11 cellular contexts compared by ENCODE assay signal in the genomic region with DNA sequence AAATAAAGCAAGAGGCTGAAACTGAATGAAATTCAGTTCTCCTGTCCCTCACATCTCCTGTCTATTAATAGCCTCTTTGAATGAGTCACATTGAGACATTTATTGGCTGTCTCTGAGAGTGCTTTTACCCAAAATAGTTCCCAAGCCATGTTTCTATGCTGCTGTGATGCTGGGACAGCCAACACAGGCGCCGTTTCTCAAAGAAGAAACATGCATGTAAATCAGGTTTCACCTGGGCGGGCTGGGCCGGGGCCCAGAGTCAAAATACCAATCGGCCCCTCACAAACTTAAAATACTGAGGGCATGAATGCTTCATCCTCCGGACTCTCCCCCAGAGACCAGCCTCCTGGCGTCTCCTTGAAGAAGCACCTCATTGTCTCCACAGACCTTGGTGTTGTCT.
DNase-seq lines count a peak whose midpoint lies in the region; ATAC-seq and TF ChIP-seq lines count a peak whose summit lies in the region.
"Had no signal": no experiment of that assay in that cellular context is flagged by ENCODE, and none has a peak within 500 bp of the region (broad histone marks: within the 10 kb centered on the region; RNA-seq: fewer than 3 reads in every experiment).

No MANE protein-coding gene starts in this region.

- intact Hi-C loops in upper lobe of right lung (cut with DNase I): no loop called here

- peaks cover 0 to 4% (median 0%) of the 10 kb centered on the region in 5 donors for H3K9me3 Mint-ChIP-seq in CD8-positive, alpha-beta memory T cell
- H3K9me3 Mint-ChIP-seq: dendritic cell treated with granulocyte-macrophage colony-stimulating factor and Interleukin-4, amounts not matched to agents 40 ng/mL and 50 ng/mL, for 4 days had no signal

- H3K4me3 Mint-ChIP-seq in CD8-positive, alpha-beta memory T cell: no peak overlapping the region
- H3K4me3 Mint-ChIP-seq: dendritic cell treated with granulocyte-macrophage colony-stimulating factor and Interleukin-4, amounts not matched to agents 40 ng/mL and 50 ng/mL, for 4 days had no signal

- peaks cover 11 to 29% (median 21%) of the 10 kb centered on the region in 3 donors for H3K4me1 ChIP-seq in skeletal muscle tissue (ENCODE audit: control insufficient read depth in 3 of 3, insufficient read depth in 3 of 3, low read length in 3 of 3)
- peaks cover 4% of the 10 kb centered on the region for H3K4me1 ChIP-seq in upper lobe of right lung
- no peaks in the 10 kb centered on the region for H3K4me1 ChIP-seq in CD8-positive, alpha-beta memory T cell (ENCODE audit: insufficient read depth, low read length)
- H3K4me1 ChIP-seq: lower lobe of right lung had no signal

- no peaks in the 10 kb centered on the region for H3K4me1 Mint-ChIP-seq in CD8-positive, alpha-beta memory T cell

- H3K4me3 ChIP-seq in skeletal muscle tissue (ENCODE audit: low read length in 3 of 3) (peak overlapping the region in 2 of 3 donors; percentile 18 to 33), upper lobe of right lung (no peak overlapping the region)
- H3K4me3 ChIP-seq in CD8-positive, alpha-beta memory T cell (ENCODE audit: low read length): no peak overlapping the region
- H3K4me3 ChIP-seq: lower lobe of right lung had no signal

- H3K27me3 Mint-ChIP-seq in CD8-positive, alpha-beta memory T cell: peaks cover 27 to 47% of the 10 kb centered on the region in 2 donors

- H3K9me3 ChIP-seq in skeletal muscle tissue (ENCODE audit: control insufficient read depth in 3 of 3, low read length in 3 of 3): no peaks in the 10 kb centered on the region
- H3K9me3 ChIP-seq in upper lobe of right lung: no peaks in the 10 kb centered on the region
- no peaks in the 10 kb centered on the region for H3K9me3 ChIP-seq in CD8-positive, alpha-beta memory T cell (ENCODE audit: low read length)
- H3K9me3 ChIP-seq: lower lobe of right lung had no signal

- H3K36me3 ChIP-seq in skeletal muscle tissue (ENCODE audit: control insufficient read depth in 3 of 3, insufficient read depth in 3 of 3, low read length in 3 of 3) (no peaks in the 10 kb centered on the region), upper lobe of right lung (no peaks in the 10 kb centered on the region)
- H3K36me3 ChIP-seq in CD8-positive, alpha-beta memory T cell (ENCODE audit: insufficient read depth, low read length): no peaks in the 10 kb centered on the region
- H3K36me3 ChIP-seq: lower lobe of right lung had no signal

- CTCF ChIA-PET in CD8-positive, alpha-beta memory T cell (lab: Charles Lee): no interaction called here

- no peak overlapping the region for H3K9ac ChIP-seq in skeletal muscle tissue (ENCODE audit: low read depth in 1 of 3, low read length in 3 of 3)

- DNase-seq in SIG-M5 (lab: John Stamatoyannopoulos, UW) (peak; percentile 70), NCI-H345 (lab: John Stamatoyannopoulos, UW) (no peak), upper lobe of right lung (no peak), CD1c-positive myeloid dendritic cell (ENCODE audit: extremely low spot score) (no peak)
- no peak for DNase-seq in CD8-positive, alpha-beta memory T cell
- DNase-seq: lower lobe of right lung; stimulated activated CD4-positive, alpha-beta T cell treated with anti-CD3 and anti-CD28 coated beads, Interleukin-2, amount 100 ng/mL, for 48 hours had no signal

- no peaks in the 10 kb centered on the region for H3K36me3 Mint-ChIP-seq in CD8-positive, alpha-beta memory T cell

- ATAC-seq in GM18868 (IDR thresholded peaks at IDR 0.05; ENCODE audit: unreplicated experiment) (peak; percentile 95), HG02852 (IDR thresholded peaks at IDR 0.05; ENCODE audit: unreplicated experiment) (peak; percentile 94), upper lobe of right lung (no peak)

- POLR2A ChIA-PET in CD8-positive, alpha-beta memory T cell (lab: Charles Lee): no interaction called here

- peak overlapping the region in 1 of 8 donors; percentile 34 for H3K27ac Mint-ChIP-seq in CD8-positive, alpha-beta memory T cell
- H3K27ac Mint-ChIP-seq: dendritic cell treated with granulocyte-macrophage colony-stimulating factor and Interleukin-4, amounts not matched to agents 40 ng/mL and 50 ng/mL, for 4 days had no signal

- H3K27me3 ChIP-seq in skeletal muscle tissue (ENCODE audit: control insufficient read depth in 3 of 3, insufficient read depth in 3 of 3, low read length in 3 of 3) (no peaks in the 10 kb centered on the region), upper lobe of right lung (no peaks in the 10 kb centered on the region)
- no peaks in the 10 kb centered on the region for H3K27me3 ChIP-seq in CD8-positive, alpha-beta memory T cell (ENCODE audit: insufficient read depth, low read length, poor library complexity, severe bottlenecking)

- H3K27ac ChIP-seq in skeletal muscle tissue (ENCODE audit: low read depth, low read length) (peak overlapping the region; percentile 21), upper lobe of right lung (no peak overlapping the region)
- no peak overlapping the region for H3K27ac ChIP-seq in CD8-positive, alpha-beta memory T cell (ENCODE audit: low read depth, low read length)

- no peak for TF ChIP-seq CTCF in upper lobe of right lung (IDR thresholded peaks at IDR 0.05)

Comparison
In these comparisons a context has a peak if more than half of its experiments do, and no peak if none do; other contexts are left out.
1. H3K4me3 ChIP-seq: peak in skeletal muscle tissue (2 of 3); none in upper lobe of right lung (single experiment) and CD8-positive, alpha-beta memory T cell (single experiment).